8 cellular contexts compared by ENCODE assay signal in genomic region chr14:68397371-68397779, GRCh38.
DNase-seq lines count a peak whose midpoint lies in the region; TF ChIP-seq lines count a peak whose summit lies in the region.
"Had no signal": no experiment of that assay in that cellular context is flagged by ENCODE, and none has a peak within 500 bp of the region (broad histone marks: within the 10 kb centered on the region; RNA-seq: fewer than 3 reads in every experiment).

No MANE protein-coding gene starts in this region.

- peak; percentile 30 for TF ChIP-seq POLR2A in transverse colon (IDR thresholded peaks at IDR 0.05)

- no peak overlapping the region for H3K4me3 ChIP-seq in dorsolateral prefrontal cortex
- no peak overlapping the region for H3K4me3 ChIP-seq in transverse colon
- H3K4me3 ChIP-seq: PC-9 had no signal

- in situ Hi-C loops in transverse colon (cut with MboI; ENCODE audit: low pct_ligation_motif_present in 1 of 4, low pct_unique_long_range_greater_than_20kb in 1 of 4, low sequenced_read_pairs in 3 of 4) = no loop called here

- no peak for TF ChIP-seq CTCF in dorsolateral prefrontal cortex (IDR thresholded peaks at IDR 0.05 in 54 of 56, conservative IDR thresholded peaks at IDR 0.05 in 2 of 56; ENCODE audit: low read depth in 1 of 56, partially characterized antibody in 56 of 56)
- peak in 1 of 5 experiments; percentile 9 for TF ChIP-seq CTCF in transverse colon (IDR thresholded peaks at IDR 0.05)

- DNase-seq in NCI-H524 (lab: John Stamatoyannopoulos, UW) = peak; percentile 92 to 93
- DNase-seq in dorsolateral prefrontal cortex = peak in 7 of 10 donors; percentile 33 to 56 (median 47)
- DNase-seq in midbrain (lab: John Stamatoyannopoulos, UW) = peak; percentile 43
- peak; percentile 74 for DNase-seq in transverse colon
- DNase-seq in HPDE6-E6E7 (ENCODE audit: extremely low spot score) = no peak
- no peak for DNase-seq in kidney tubule cell (ENCODE audit: low spot score)
- DNase-seq in D341Med (ENCODE audit: low spot score) = no peak
- DNase-seq: PC-9 had no signal

- H3K4me1 ChIP-seq in transverse colon = peaks cover 11 to 70% (median 28%) of the 10 kb centered on the region in 4 donors

- H3K27me3 ChIP-seq in dorsolateral prefrontal cortex = no peaks in the 10 kb centered on the region
- H3K27me3 ChIP-seq in transverse colon = no peaks in the 10 kb centered on the region

- H3K36me3 ChIP-seq in transverse colon = no peaks in the 10 kb centered on the region

- H3K27ac ChIP-seq in dorsolateral prefrontal cortex (peak overlapping the region in 37 of 59 donors; percentile 14 to 85 (median 59)), transverse colon (peak overlapping the region; percentile 51 to 78 (median 72))
- H3K27ac ChIP-seq: PC-9 had no signal

- H3K9me3 ChIP-seq in transverse colon = no peaks in the 10 kb centered on the region

- intact Hi-C loops in dorsolateral prefrontal cortex (cut with DNase I) (no loop called here), transverse colon (cut with DNase I; ENCODE audit: low total_unique reads) (loop anchor here (10.0 kb wide), 1 partner anchor 397 kb away; the partner anchor contains the start of gene ZFP36L1)

- WGBS in transverse colon (ENCODE audit: low coverage in 1 of 2), 2 donors = 38 to 67% methylated on average over 2 to 6 of the region's 6 CpGs

- peak; percentile 19 for TF ChIP-seq EP300 in transverse colon (IDR thresholded peaks at IDR 0.05; ENCODE audit: low read depth)

Comparison
In these comparisons a context has a peak if more than half of its experiments do, and no peak if none do; other contexts are left out.
1. DNase-seq: peak in NCI-H524 (2 of 2), dorsolateral prefrontal cortex (7 of 10), midbrain (single experiment) and transverse colon (single experiment); none in HPDE6-E6E7 (single experiment), kidney tubule cell (single experiment) and D341Med (single experiment).